In genomic region chr16:81738831-81739496, GRCh38 we compare ENCODE assay signal across 12 cellular contexts. TPM values are rescaled to one million over a fixed set of nuclear protein-coding genes. Genes with fewer than 3 reads are reported as not detected.
A peak's percentile ranks its signal among the peaks of the same experiment; 100 is the strongest.
DNase-seq lines count a peak whose midpoint lies in the region; ATAC-seq and TF ChIP-seq lines count a peak whose summit lies in the region.
"Had no signal": no experiment of that assay in that cellular context is flagged by ENCODE, and none has a peak within 500 bp of the region (broad histone marks: within the 10 kb centered on the region; RNA-seq: fewer than 3 reads in every experiment).

No MANE protein-coding gene starts in this region.

- peak overlapping the region; percentile 35 to 75 (median 63); a peak in 21 of 22 replicates for H3K9ac ChIP-seq in BLaER1 treated with 17β-estradiol and CSF1 and Interleukin-3, amounts not matched to agents 10 nM and 100 nM

- ATAC-seq in GM21723 (IDR thresholded peaks at IDR 0.05; ENCODE audit: unreplicated experiment) (peak; percentile 26), right lobe of liver (peak; percentile 24 to 63 (median 53)), GM21717 (IDR thresholded peaks at IDR 0.05; ENCODE audit: unreplicated experiment) (no peak)

- TF ChIP-seq CTCF in right lobe of liver (IDR thresholded peaks at IDR 0.05), result no peak

- H3K4me3 ChIP-seq in BLaER1 treated with 17β-estradiol and CSF1 and Interleukin-3, amounts not matched to agents 10 nM and 100 nM, result peak overlapping the region in 5 of 10 experiments; percentile 15 to 47 (median 20); a peak in 8 of 20 replicates
- no peak overlapping the region for H3K4me3 ChIP-seq in right lobe of liver

- no peak for TF ChIP-seq POLR2A in right lobe of liver (IDR thresholded peaks at IDR 0.05)

- H3K4me1 ChIP-seq in BLaER1 treated with 17β-estradiol and CSF1 and Interleukin-3, amounts not matched to agents 10 nM and 100 nM, result peaks cover 38 to 48% (median 41%) of the 10 kb centered on the region in 10 experiments
- H3K4me1 ChIP-seq in right lobe of liver, result peaks cover 0 to 10% (median 0%) of the 10 kb centered on the region in 4 donors

- intact Hi-C loops in right lobe of liver (cut with DNase I), result no loop called here

- H3K36me3 ChIP-seq in BLaER1 treated with 17β-estradiol and CSF1 and Interleukin-3, amounts not matched to agents 10 nM and 100 nM, result no peaks in the 10 kb centered on the region
- H3K36me3 ChIP-seq in right lobe of liver, result no peaks in the 10 kb centered on the region
- H3K36me3 ChIP-seq: BE2C had no signal

- H3K27ac ChIP-seq in BLaER1 treated with 17β-estradiol and CSF1 and Interleukin-3, amounts not matched to agents 10 nM and 100 nM, result peak overlapping the region; percentile 32 to 83 (median 71); a peak in 21 of 22 replicates
- no peak overlapping the region for H3K27ac ChIP-seq in right lobe of liver

- peak overlapping the region; percentile 63 to 99 (median 92) for H3K4me2 ChIP-seq in BLaER1 treated with 17β-estradiol and CSF1 and Interleukin-3, amounts not matched to agents 10 nM and 100 nM

- DNase-seq in SIG-M5 (lab: John Stamatoyannopoulos, UW) (peak; percentile 67), right lobe of liver (peak; percentile 68 to 84 (median 74)), SHP77 (lab: John Stamatoyannopoulos, UW) (no peak), hepatic stellate cell (ENCODE audit: low spot score) (no peak), D341Med (ENCODE audit: low spot score) (no peak)
- DNase-seq: activated naive CD4-positive, alpha-beta T cell treated with anti-CD3 and anti-CD28 coated beads, Interleukin-2, amount 10 ng/mL, durations not matched to agents 7 days and 5 days; BE2C; stimulated activated naive CD4-positive, alpha-beta T cell; T-helper 1 cell had no signal

- H3K27me3 ChIP-seq in BLaER1 treated with 17β-estradiol and CSF1 and Interleukin-3, amounts not matched to agents 10 nM and 100 nM, result no peaks in the 10 kb centered on the region
- H3K27me3 ChIP-seq in right lobe of liver, result no peaks in the 10 kb centered on the region
- H3K27me3 ChIP-seq: BE2C had no signal

- no peaks in the 10 kb centered on the region for H4K20me1 ChIP-seq in BLaER1 treated with 17β-estradiol and CSF1 and Interleukin-3, amounts not matched to agents 10 nM and 100 nM

- WGBS in right lobe of liver (ENCODE audit: insufficient coverage, low coverage, low lambda C conversion rate, missing lambda C conversion rate), result 68% methylated on average over 10 of the region's 18 CpGs

- H3K9me3 ChIP-seq in BLaER1 treated with 17β-estradiol and CSF1 and Interleukin-3, amounts not matched to agents 10 nM and 100 nM (replicated peaks in 1 of 11), result no peaks in the 10 kb centered on the region
- no peaks in the 10 kb centered on the region for H3K9me3 ChIP-seq in right lobe of liver
- H3K9me3 ChIP-seq: BE2C had no signal

RNA-seq across cellular contexts. Expression of gene PLCG2, which starts 40.1 kb away (rescaled TPM):
- total RNA-seq in right lobe of liver, result 10 to 100 TPM; 11.1 to 23.1 (median 17.7) TPM

Comparison
In these comparisons a context has a peak if more than half of its experiments do, and no peak if none do; other contexts are left out.
1. H3K27ac ChIP-seq: peak in BLaER1 treated with 17β-estradiol and CSF1 and Interleukin-3, amounts not matched to agents 10 nM and 100 nM (11 of 11); none in right lobe of liver (0 of 3).
2. DNase-seq: peak in SIG-M5 (single experiment) and right lobe of liver (3 of 3); none in SHP77 (0 of 2), hepatic stellate cell (single experiment) and D341Med (single experiment).